23 cellular contexts compared by ENCODE assay signal in the genomic region with DNA sequence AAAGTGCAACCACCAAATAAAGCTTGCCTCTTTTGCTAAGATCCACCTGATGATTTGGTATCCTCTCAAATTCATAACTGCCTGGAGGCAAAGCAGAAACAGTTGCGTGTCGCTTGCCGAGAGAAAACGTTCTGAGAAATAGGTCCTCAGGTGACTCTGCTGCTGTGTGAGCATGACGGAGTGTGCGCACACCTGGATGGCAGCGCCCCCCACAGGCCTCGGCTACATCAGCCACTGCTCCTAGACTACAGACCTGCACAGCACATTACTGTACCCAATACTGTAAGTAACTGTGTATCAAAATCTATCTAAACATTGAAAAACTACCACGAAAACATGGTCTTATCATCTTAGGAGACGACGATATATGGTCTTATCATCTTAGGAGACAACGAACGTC.
DNase-seq lines count a peak whose midpoint lies in the region; TF ChIP-seq lines count a peak whose summit lies in the region.
"Had no signal": no experiment of that assay in that cellular context is flagged by ENCODE, and none has a peak within 500 bp of the region (broad histone marks: within the 10 kb centered on the region; RNA-seq: fewer than 3 reads in every experiment).

No MANE protein-coding gene starts in this region.

- H2AFZ ChIP-seq in Loucy (ENCODE audit: low read length): no peak overlapping the region

- no peak overlapping the region for H3K4me3 Mint-ChIP-seq in neural crest cell
- H3K4me3 Mint-ChIP-seq: activated CD4-positive, alpha-beta T cell treated with anti-CD3 and anti-CD28 coated beads for 36 hours; activated T-helper 17 cell treated with anti-CD3 and anti-CD28 coated beads, Interleukin-2, amount 50 U/mL, for 72 hours; B cell; stimulated activated naive CD8-positive, alpha-beta T cell treated with anti-CD3 and anti-CD28 coated beads, Interleukin-15, amount 100 ng/mL, for 72 hours had no signal

- peaks cover 96% of the 10 kb centered on the region for H3K36me3 ChIP-seq in Loucy (ENCODE audit: insufficient read depth, low read length)
- peaks cover 0 to 57% (median 29%) of the 10 kb centered on the region in 4 donors for H3K36me3 ChIP-seq in transverse colon

- DNase-seq in GM13977 (ENCODE audit: low spot score) (no peak), cardiac fibroblast (ENCODE audit: low read depth in 2 of 2) (no peak), neural crest cell (ENCODE audit: low read depth, low spot score) (no peak), transverse colon (no peak)
- no peak for DNase-seq in activated effector memory CD4-positive, alpha-beta T cell treated with anti-CD3 and anti-CD28 coated beads, Interleukin-2, amount 50 U/mL, for 16 hours
- no peak for DNase-seq in stimulated activated CD4-positive, alpha-beta T cell treated with anti-CD3 and anti-CD28 coated beads, Interleukin-1b, Interleukin-23, amount 100 ng/mL, for 48 hours
- no peak for DNase-seq in activated CD4-positive, alpha-beta T cell treated with anti-CD3 and anti-CD28 coated beads for 48 hours
- DNase-seq: activated CD4-positive, alpha-beta T cell treated with anti-CD3 and anti-CD28 coated beads for 36 hours; colonic mucosa; COR-L47; EL; left lung; NCI-H187; NCI-H446 treated with DMSO at 0.1 percent for 48 hours; NK-92 treated with Interleukin-12 subunit alpha and Interleukin-12 subunit beta, amount 100 ng/mL, for 24 hours; stimulated activated CD4-positive, alpha-beta T cell treated with anti-CD3 and anti-CD28 coated beads, Interleukin-4, amount 100 ng/mL, for 24 hours; stimulated activated naive CD8-positive, alpha-beta T cell treated with anti-CD3 and anti-CD28 coated beads, Interleukin-15, amount 100 ng/mL, for 72 hours had no signal

- H3K27ac Mint-ChIP-seq in neural crest cell (ENCODE audit: unreplicated experiment): peak overlapping the region; percentile 50
- H3K27ac Mint-ChIP-seq: activated CD4-positive, alpha-beta T cell treated with anti-CD3 and anti-CD28 coated beads for 36 hours; activated T-helper 17 cell treated with anti-CD3 and anti-CD28 coated beads, Interleukin-2, amount 50 U/mL, for 72 hours; B cell; IgD-negative memory B cell had no signal

- H3K9me2 ChIP-seq in Loucy (replicated peaks; ENCODE audit: low read depth, low read length): no peaks in the 10 kb centered on the region

- no peak overlapping the region for H3K4me2 ChIP-seq in Loucy (ENCODE audit: low read depth, low read length, poor library complexity, severe bottlenecking)

- in situ Hi-C loops in GM13977 (cut with MboI; ENCODE audit: low pct_unique_long_range_greater_than_20kb, low sequenced_read_pairs, unreplicated experiment) (no loop called here), transverse colon (cut with MboI; ENCODE audit: low pct_ligation_motif_present in 1 of 4, low pct_unique_long_range_greater_than_20kb in 1 of 4, low sequenced_read_pairs in 3 of 4) (no loop called here)

- no peak overlapping the region for H3K4me3 ChIP-seq in Loucy (ENCODE audit: low read length, poor library complexity, severe bottlenecking)
- H3K4me3 ChIP-seq in cardiac fibroblast (replicated peaks in 1 of 2; ENCODE audit: low read depth in 2 of 2, low read length in 2 of 2): no peak overlapping the region
- H3K4me3 ChIP-seq in transverse colon: no peak overlapping the region
- H3K4me3 ChIP-seq: colonic mucosa, left lung had no signal

- TF ChIP-seq POLR2A in transverse colon (IDR thresholded peaks at IDR 0.05): no peak

- H3K27me3 Mint-ChIP-seq in neural crest cell (ENCODE audit: low read depth): no peaks in the 10 kb centered on the region
- H3K27me3 Mint-ChIP-seq: activated CD4-positive, alpha-beta T cell treated with anti-CD3 and anti-CD28 coated beads for 36 hours; activated T-helper 17 cell treated with anti-CD3 and anti-CD28 coated beads, Interleukin-2, amount 50 U/mL, for 72 hours; B cell; IgD-negative memory B cell; stimulated activated naive CD8-positive, alpha-beta T cell treated with anti-CD3 and anti-CD28 coated beads, Interleukin-15, amount 100 ng/mL, for 72 hours had no signal

- H3K9ac ChIP-seq in Loucy (ENCODE audit: low read depth, low read length, poor library complexity, severe bottlenecking): no peak overlapping the region

- 94 to 100% methylated on average over 2 to 13 of the region's 13 CpGs for WGBS in transverse colon (ENCODE audit: low coverage in 1 of 2), 2 donors

- TF ChIP-seq CTCF in GM13977 (IDR thresholded peaks at IDR 0.05; ENCODE audit: extremely low read depth, insufficient read depth, missing control alignments): peak; percentile 16
- peak; percentile 41 for TF ChIP-seq CTCF in Loucy (conservative IDR thresholded peaks at IDR 0.05; ENCODE audit: low read length)
- peak; percentile 3 for TF ChIP-seq CTCF in cardiac fibroblast (IDR thresholded peaks at IDR 0.05; ENCODE audit: low read depth, low read length)
- TF ChIP-seq CTCF in neural crest cell (conservative IDR thresholded peaks at IDR 0.05): peak; percentile 20
- no peak for TF ChIP-seq CTCF in transverse colon (IDR thresholded peaks at IDR 0.05)

- no peaks in the 10 kb centered on the region for H4K20me1 ChIP-seq in Loucy (ENCODE audit: insufficient read depth, low read length, poor library complexity, severe bottlenecking)

- intact Hi-C loops in transverse colon (cut with DNase I; ENCODE audit: low total_unique reads): no loop called here

- TF ChIP-seq EP300 in transverse colon (IDR thresholded peaks at IDR 0.05; ENCODE audit: low read depth): no peak

- H3K4me1 ChIP-seq in Loucy (ENCODE audit: insufficient read depth, low read length, poor library complexity, severe bottlenecking): no peaks in the 10 kb centered on the region
- no peaks in the 10 kb centered on the region for H3K4me1 ChIP-seq in transverse colon
- H3K4me1 ChIP-seq: colonic mucosa, left lung had no signal

- no peak overlapping the region for H3K27ac ChIP-seq in transverse colon
- H3K27ac ChIP-seq: colonic mucosa, left lung, neutrophil, RWPE1 had no signal

- no peaks in the 10 kb centered on the region for H3K4me1 Mint-ChIP-seq in neural crest cell
- H3K4me1 Mint-ChIP-seq: B cell, IgD-negative memory B cell had no signal

- H3K27me3 ChIP-seq in Loucy (ENCODE audit: insufficient read depth, low read length, poor library complexity, severe bottlenecking): no peaks in the 10 kb centered on the region
- H3K27me3 ChIP-seq in transverse colon: no peaks in the 10 kb centered on the region
- H3K27me3 ChIP-seq: colonic mucosa, left lung, neutrophil had no signal

- H3F3A ChIP-seq in Loucy (ENCODE audit: low read depth): no peaks in the 10 kb centered on the region

- H3K79me2 ChIP-seq in Loucy (ENCODE audit: insufficient read depth, low read length): no peaks in the 10 kb centered on the region

- no peaks in the 10 kb centered on the region for H3K9me3 Mint-ChIP-seq in neural crest cell
- H3K9me3 Mint-ChIP-seq: activated T-helper 17 cell treated with anti-CD3 and anti-CD28 coated beads, Interleukin-2, amount 50 U/mL, for 72 hours; IgD-negative memory B cell; stimulated activated naive CD8-positive, alpha-beta T cell treated with anti-CD3 and anti-CD28 coated beads, Interleukin-15, amount 100 ng/mL, for 72 hours had no signal

- no peaks in the 10 kb centered on the region for H3K9me3 ChIP-seq in Loucy (ENCODE audit: insufficient read depth, low read depth, low read length)
- no peaks in the 10 kb centered on the region for H3K9me3 ChIP-seq in transverse colon
- H3K9me3 ChIP-seq: colonic mucosa, left lung, neutrophil had no signal

- peaks cover 20% of the 10 kb centered on the region for H3K36me3 Mint-ChIP-seq in neural crest cell (ENCODE audit: low read depth)

Comparison
In these comparisons a context has a peak if more than half of its experiments do, and no peak if none do; other contexts are left out.
1. CTCF ChIP-seq: peak in GM13977 (single experiment), Loucy (single experiment), cardiac fibroblast (single experiment) and neural crest cell (single experiment); none in transverse colon (0 of 5).